8 cellular contexts compared by ENCODE assay signal in genomic region chr3:57692134-57692403, GRCh38. TPM values are rescaled to one million over a fixed set of nuclear protein-coding genes. Genes with fewer than 3 reads are reported as not detected.
DNase-seq lines count a peak whose midpoint lies in the region; ATAC-seq and TF ChIP-seq lines count a peak whose summit lies in the region.
"Not testable (repeated sequence)": the region's sequence is repeated elsewhere in the genome, so short reads cannot be mapped to it uniquely, and the experiment has no call there.

No MANE protein-coding gene starts in this region.

- CTCF ChIA-PET in Caco-2 (lab: Charles Lee); PC-3 (lab: Charles Lee): not testable (repeated sequence)

- H3K4me1 Mint-ChIP-seq in Caco-2 (ENCODE audit: low read depth, unreplicated experiment), result not testable (repeated sequence)
- peaks cover 34% of the 10 kb centered on the region for H3K4me1 Mint-ChIP-seq in activated T-helper 1 cell treated with anti-CD3 and anti-CD28 coated beads, Interleukin-12 subunit alpha, Interleukin-12 subunit beta, Interleukin-2, Interleukin-4 antibody, amounts not matched to agents 30 ng/mL and 10 ng/mL and 1 ng/mL, durations not matched to agents 14 hours and 24 hours and 36 hours (ENCODE audit: low read depth)
- peaks cover 27% of the 10 kb centered on the region for H3K4me1 Mint-ChIP-seq in neural crest cell

- H3K9me3 Mint-ChIP-seq in Caco-2 (ENCODE audit: unreplicated experiment); activated T-helper 1 cell treated with anti-CD3 and anti-CD28 coated beads, Interleukin-12 subunit alpha, Interleukin-12 subunit beta, Interleukin-2, Interleukin-4 antibody, amounts not matched to agents 30 ng/mL and 10 ng/mL and 1 ng/mL, durations not matched to agents 14 hours and 24 hours and 36 hours; neural crest cell: not testable (repeated sequence)

- H2AFZ ChIP-seq in PC-3 (ENCODE audit: low read length), result peak overlapping the region; percentile 89

- not testable (repeated sequence) for H3K9me2 ChIP-seq in PC-3 (replicated peaks; ENCODE audit: low read length)

- not testable (repeated sequence) for H3F3A ChIP-seq in PC-3 (ENCODE audit: low read length, unreplicated experiment)

- H3K9me3 ChIP-seq in Caco-2; PC-3 (ENCODE audit: low read length); ectodermal cell (ENCODE audit: control insufficient read depth, low read length); iPS-15b (ENCODE audit: control insufficient read depth, insufficient read depth, low read length): not testable (repeated sequence)

- H3K36me3 Mint-ChIP-seq in Caco-2 (ENCODE audit: insufficient read depth, unreplicated experiment), result peaks cover 18% of the 10 kb centered on the region
- peaks cover 11% of the 10 kb centered on the region for H3K36me3 Mint-ChIP-seq in activated T-helper 1 cell treated with anti-CD3 and anti-CD28 coated beads, Interleukin-12 subunit alpha, Interleukin-12 subunit beta, Interleukin-2, Interleukin-4 antibody, amounts not matched to agents 30 ng/mL and 10 ng/mL and 1 ng/mL, durations not matched to agents 14 hours and 24 hours and 36 hours (ENCODE audit: low read depth)
- not testable (repeated sequence) for H3K36me3 Mint-ChIP-seq in neural crest cell (ENCODE audit: low read depth)

- H3K27ac Mint-ChIP-seq in Caco-2 (ENCODE audit: unreplicated experiment) (peak overlapping the region; percentile 77), neural crest cell (ENCODE audit: unreplicated experiment) (peak overlapping the region; percentile 98)
- H3K27ac Mint-ChIP-seq in activated T-helper 1 cell treated with anti-CD3 and anti-CD28 coated beads, Interleukin-12 subunit alpha, Interleukin-12 subunit beta, Interleukin-2, Interleukin-4 antibody, amounts not matched to agents 30 ng/mL and 10 ng/mL and 1 ng/mL, durations not matched to agents 14 hours and 24 hours and 36 hours, result peak overlapping the region; percentile 91

- intact Hi-C loops in Caco-2 (cut with micrococcal nuclease; ENCODE audit: unreplicated experiment) (loop anchor here (2.0 kb wide), 1 partner anchor 95 kb away; the partner anchor contains the start of gene ARF4), PC-3 (cut with micrococcal nuclease) (loop anchor here (1.0 to 5.0 kb wide), 4 partner anchors 60 to 135 kb away; partner anchors contain the start of genes ARF4 and SLMAP)
- intact Hi-C loops in activated T-helper 1 cell treated with anti-CD3 and anti-CD28 coated beads, Interleukin-12 subunit alpha, Interleukin-12 subunit beta, Interleukin-2, Interleukin-4 antibody, amounts not matched to agents 30 ng/mL and 10 ng/mL and 1 ng/mL, durations not matched to agents 14 hours and 24 hours and 36 hours (cut with micrococcal nuclease), result loop anchor here (1.0 to 5.0 kb wide), 5 partner anchors 136 to 1005 kb away; partner anchors contain the start of genes ABHD6, APPL1, HTD2 and PDE12

- peak overlapping the region; percentile 96 for H3K9ac ChIP-seq in PC-3 (ENCODE audit: low read length)
- H3K9ac ChIP-seq in iPS-15b (ENCODE audit: low read depth, low read length), result peak overlapping the region; percentile 88

- H3K4me3 Mint-ChIP-seq in Caco-2 (ENCODE audit: unreplicated experiment) (peak overlapping the region; percentile 82), neural crest cell (peak overlapping the region; percentile 98)
- peak overlapping the region; percentile 91 for H3K4me3 Mint-ChIP-seq in activated T-helper 1 cell treated with anti-CD3 and anti-CD28 coated beads, Interleukin-12 subunit alpha, Interleukin-12 subunit beta, Interleukin-2, Interleukin-4 antibody, amounts not matched to agents 30 ng/mL and 10 ng/mL and 1 ng/mL, durations not matched to agents 14 hours and 24 hours and 36 hours

- WGBS in ectodermal cell, 2 experiments, result 5% methylated on average over 6 to 9 of the region's 9 CpGs

- POLR2A ChIA-PET in Caco-2 (lab: Charles Lee), result interaction anchor here (0.6 to 1.4 kb wide), 7 partner anchors 8 to 135 kb away, joined by 3 to 17 read pairs (median 3); partner anchors contain the start of genes ARF4 and SLMAP
- POLR2A ChIA-PET in PC-3 (lab: Charles Lee; ENCODE audit: unreplicated experiment), result not testable (repeated sequence)

- peaks cover 55% of the 10 kb centered on the region for H3K79me2 ChIP-seq in PC-3 (ENCODE audit: low read length)

- not testable (repeated sequence) for H3K27me3 Mint-ChIP-seq in Caco-2 (ENCODE audit: insufficient read depth, unreplicated experiment); activated T-helper 1 cell treated with anti-CD3 and anti-CD28 coated beads, Interleukin-12 subunit alpha, Interleukin-12 subunit beta, Interleukin-2, Interleukin-4 antibody, amounts not matched to agents 30 ng/mL and 10 ng/mL and 1 ng/mL, durations not matched to agents 14 hours and 24 hours and 36 hours (ENCODE audit: insufficient read depth); neural crest cell (ENCODE audit: low read depth)

- DNase-seq in Caco-2; PC-3; activated T-helper 1 cell treated with anti-CD3 and anti-CD28 coated beads, Interleukin-12 subunit alpha, Interleukin-12 subunit beta, Interleukin-2, Interleukin-4 antibody, amounts not matched to agents 30 ng/mL and 10 ng/mL and 1 ng/mL, durations not matched to agents 14 hours and 24 hours and 36 hours (ENCODE audit: low spot score); neural crest cell (ENCODE audit: low read depth, low spot score): not testable (repeated sequence)

- H3K4me1 ChIP-seq in Caco-2 (peaks cover 13% of the 10 kb centered on the region; the same call in 1 of the 2 replicates), PC-3 (ENCODE audit: insufficient read depth, low read length) (peaks cover 27% of the 10 kb centered on the region)
- not testable (repeated sequence) for H3K4me1 ChIP-seq in ectodermal cell (ENCODE audit: control insufficient read depth, insufficient read depth, low read length); iPS-15b (ENCODE audit: control insufficient read depth, insufficient read depth, low read length)

- peak; percentile 2 for ATAC-seq in HG02840 (IDR thresholded peaks at IDR 0.05; ENCODE audit: low FRiP score, unreplicated experiment)
- not testable (repeated sequence) for ATAC-seq in PC-3

- H3K4me2 ChIP-seq in PC-3 (ENCODE audit: low read length), result peak overlapping the region; percentile 70

- H3K36me3 ChIP-seq in Caco-2 (ENCODE audit: control insufficient read depth, insufficient read depth, low read length); PC-3 (ENCODE audit: low read depth, low read length); ectodermal cell (ENCODE audit: control insufficient read depth, insufficient read depth, low read length); iPS-15b (ENCODE audit: control insufficient read depth, insufficient read depth, low read length): not testable (repeated sequence)

- not testable (repeated sequence) for BruUV-seq in Caco-2 (replicated peaks; lab: Mats Ljungman, UMichigan); PC-3 (replicated peaks; lab: Mats Ljungman, UMichigan)

- H3K27ac ChIP-seq in PC-3 (ENCODE audit: low read length) (peak overlapping the region; percentile 90), ectodermal cell (ENCODE audit: insufficient read depth, low read depth, low read length, poor library complexity, severe bottlenecking) (peak overlapping the region; percentile 97), temporal lobe (ENCODE audit: low read depth, low read length) (peak overlapping the region; percentile 86)

- peak overlapping the region; percentile 60 for H3K4me3 ChIP-seq in Caco-2 (ENCODE audit: low read depth, low read length)
- peak overlapping the region; percentile 68 for H3K4me3 ChIP-seq in PC-3 (ENCODE audit: low read length)
- H3K4me3 ChIP-seq in ectodermal cell (ENCODE audit: insufficient read depth, low read depth, low read length), result peak overlapping the region; percentile 80
- peak overlapping the region; percentile 89 for H3K4me3 ChIP-seq in iPS-15b (ENCODE audit: low read depth, low read length)

- peaks cover 19% of the 10 kb centered on the region for H4K20me1 ChIP-seq in PC-3 (ENCODE audit: low read length)

- H3K27me3 ChIP-seq in Caco-2 (replicated peaks; ENCODE audit: control insufficient read depth, insufficient read depth, low read length); PC-3 (ENCODE audit: low read length); ectodermal cell (ENCODE audit: control insufficient read depth, insufficient read depth, low read length, poor library complexity, severe bottlenecking); iPS-15b (ENCODE audit: control insufficient read depth, insufficient read depth, low read length): not testable (repeated sequence)

- not testable (repeated sequence) for TF ChIP-seq CTCF in Caco-2 (IDR thresholded peaks at IDR 0.05; ENCODE audit: insufficient read depth in 1 of 2, low read depth in 1 of 2, low read length in 1 of 2, severe bottlenecking in 1 of 2, unreplicated experiment in 1 of 2); PC-3 (conservative IDR thresholded peaks at IDR 0.05; ENCODE audit: low read depth, low read length); neural crest cell (conservative IDR thresholded peaks at IDR 0.05)

RNA-seq across cellular contexts. Expression of gene DENND6A, which starts 0.8 kb away (rescaled TPM):
- 20.6 and 21.8 TPM in 2 replicates for total RNA-seq in Caco-2 (2022)
- 16.9 and 17.6 TPM in 2 replicates for total RNA-seq in PC-3 (2014; rRNA removed)
- total RNA-seq in activated T-helper 1 cell treated with anti-CD3 and anti-CD28 coated beads, Interleukin-12 subunit alpha, Interleukin-12 subunit beta, Interleukin-2, Interleukin-4 antibody, amounts not matched to agents 30 ng/mL and 10 ng/mL and 1 ng/mL, durations not matched to agents 14 hours and 24 hours and 36 hours, result 23.6 and 26.2 TPM in 2 replicates
- polyA plus RNA-seq in ectodermal cell (2013, experiment 1 of 4), result 20.8 TPM
- polyA plus RNA-seq in ectodermal cell (2013, experiment 2 of 4), result 21.1 TPM
- 20.8 TPM for polyA plus RNA-seq in ectodermal cell (2013, experiment 3 of 4)
- 17.6 TPM for polyA plus RNA-seq in ectodermal cell (2013, experiment 4 of 4)
- 33.4 and 42.0 TPM in 2 replicates for total RNA-seq in neural crest cell
- total RNA-seq in temporal lobe, result 31.7 TPM
